ENCODE assay signal across 1 cellular context in genomic region chr2:111624401-111625156, GRCh38.
TF ChIP-seq lines count a peak whose summit lies in the region.

No MANE protein-coding gene starts in this region.

TF ChIP-seq in WTC11, 78 proteins besides CTCF, POLR2A, EP300 and RAD21 (continued from another document):
- no peak for TF ChIP-seq SMAD3 (CRISPR knock-in tag; IDR thresholded peaks at IDR 0.05; ENCODE audit: borderline replicate concordance)
- no peak for TF ChIP-seq SMAD4 (CRISPR knock-in tag; IDR thresholded peaks at IDR 0.05)
- TF ChIP-seq USF2 (CRISPR knock-in tag; IDR thresholded peaks at IDR 0.05): no peak
- TF ChIP-seq NR3C1 (CRISPR knock-in tag; conservative IDR thresholded peaks at IDR 0.05; ENCODE audit: low read depth): no peak
